In genomic region chr18:13137939-13138821, GRCh38 we compare ENCODE assay signal across 8 cellular contexts.
DNase-seq lines count a peak whose midpoint lies in the region; ATAC-seq and TF ChIP-seq lines count a peak whose summit lies in the region.

No MANE protein-coding gene starts in this region.

- peaks cover 21% of the 10 kb centered on the region for H3K36me3 Mint-ChIP-seq in GM23338 (ENCODE audit: low read depth)

- H3K9me2 ChIP-seq in GM23338 (ENCODE audit: insufficient read depth): 0 out of 2 replicates have a peak, but pooled peaks cover 4% of the 10 kb centered on the region

- peak; percentile 10; the same call in 1 of the 3 replicates for ATAC-seq in GM23338
- ATAC-seq in psoas muscle: peak; percentile 70 to 87 (median 78)

- peaks cover 3% of the 10 kb centered on the region; the same call in 2 of the 3 replicates for H3K4me1 Mint-ChIP-seq in GM23338

- peak overlapping the region; percentile 99 for H2AFZ ChIP-seq in GM23338

- peaks cover 28% of the 10 kb centered on the region for H3K9me3 Mint-ChIP-seq in GM23338

- H3K4me2 ChIP-seq in GM23338: peak overlapping the region; percentile 88

- H3K9me3 ChIP-seq in psoas muscle: no peaks in the 10 kb centered on the region

- no peaks in the 10 kb centered on the region for H4K20me1 ChIP-seq in GM23338 (replicated peaks; ENCODE audit: insufficient read depth)

- TF ChIP-seq CTCF in GM23338 (conservative IDR thresholded peaks at IDR 0.05; ENCODE audit: low read depth in 2 of 2) (no peak), fibroblast of pulmonary artery (IDR thresholded peaks at IDR 0.05; ENCODE audit: low read length, missing control alignments) (no peak), psoas muscle (IDR thresholded peaks at IDR 0.05) (no peak)

- 79 to 87% (median 81%) methylated on average over 27 of the region's 27 CpGs for WGBS in psoas muscle, 3 donors

- no peaks in the 10 kb centered on the region for H3K36me3 ChIP-seq in GM23338 (ENCODE audit: insufficient read depth)
- H3K36me3 ChIP-seq in psoas muscle (ENCODE audit: insufficient read depth in 1 of 2, low read depth in 1 of 2): no peaks in the 10 kb centered on the region

- H3K27ac Mint-ChIP-seq in GM23338: no peak overlapping the region

- peaks cover 31% of the 10 kb centered on the region for H3K27me3 Mint-ChIP-seq in GM23338 (ENCODE audit: insufficient read depth, low read depth, poor library complexity)

- H3K4me3 Mint-ChIP-seq in GM23338: peak overlapping the region; percentile 65

- H3K27ac ChIP-seq in GM23338 (ENCODE audit: low read depth) (no peak overlapping the region), psoas muscle (peak overlapping the region; percentile 67)

- H3K27me3 ChIP-seq in GM23338 (ENCODE audit: insufficient read depth): peaks cover 33% of the 10 kb centered on the region
- H3K27me3 ChIP-seq in psoas muscle (ENCODE audit: insufficient read depth in 3 of 3, low read length in 2 of 3): peaks cover 0 to 5% (median 0%) of the 10 kb centered on the region in 3 donors

- DNase-seq in ELF-1 (ENCODE audit: low read depth, low spot score) (peak; percentile 17), GM23338 (ENCODE audit: low spot score) (peak; percentile 27), NCI-H2029 treated with DMSO at 0.1 percent for 48 hours (lab: John Stamatoyannopoulos, UW) (peak; percentile 39), activated T-cell treated with anti-CD3 and anti-CD28 coated beads for 1 hour (ENCODE audit: low read depth) (peak; percentile 32), fibroblast of pulmonary artery (ENCODE audit: low read depth) (peak; percentile 10), psoas muscle (peak in 1 of 2 donors; percentile 59), NCI-H128 (lab: John Stamatoyannopoulos, UW; ENCODE audit: unreplicated experiment) (no peak), superior temporal gyrus (ENCODE audit: extremely low spot score) (no peak)

- peaks cover 3% of the 10 kb centered on the region; the same call in 1 of the 2 replicates for H3F3A ChIP-seq in GM23338 (replicated peaks; ENCODE audit: low read depth)

- no peaks in the 10 kb centered on the region for H3K79me2 ChIP-seq in GM23338 (replicated peaks; ENCODE audit: insufficient read depth)

- peak overlapping the region; percentile 70 for H3K4me3 ChIP-seq in GM23338
- no peak overlapping the region for H3K4me3 ChIP-seq in fibroblast of pulmonary artery (replicated peaks; ENCODE audit: low read depth, low read length)
- H3K4me3 ChIP-seq in psoas muscle: peak overlapping the region; percentile 78

- intact Hi-C loops in psoas muscle (cut with DNase I): no loop called here

- H3K4me1 ChIP-seq in GM23338 (ENCODE audit: insufficient read depth): peaks cover 6% of the 10 kb centered on the region; the same call in 1 of the 2 replicates
- no peaks in the 10 kb centered on the region for H3K4me1 ChIP-seq in psoas muscle

TF ChIP-seq in GM23338, 12 proteins besides CTCF, POLR2A, EP300 and RAD21 (continues in another document):
- TF ChIP-seq STAT1 (IDR thresholded peaks at IDR 0.05; ENCODE audit: unreplicated experiment): no peak
- no peak for TF ChIP-seq REST (IDR thresholded peaks at IDR 0.05; ENCODE audit: unreplicated experiment)
- TF ChIP-seq ZNF331 (CRISPR knock-in tag; IDR thresholded peaks at IDR 0.05; ENCODE audit: low read depth): no peak
- TF ChIP-seq ZNF462 (CRISPR knock-in tag; IDR thresholded peaks at IDR 0.05): no peak
- TF ChIP-seq EZH2phosphoT487 (IDR thresholded peaks at IDR 0.05; ENCODE audit: unreplicated experiment): no peak
- TF ChIP-seq POLR2AphosphoS5 (IDR thresholded peaks at IDR 0.05; ENCODE audit: low read depth): no peak
- no peak for TF ChIP-seq CREB1 (CRISPR knock-in tag; IDR thresholded peaks at IDR 0.05; ENCODE audit: low read depth)
- TF ChIP-seq NANOG (IDR thresholded peaks at IDR 0.05; ENCODE audit: borderline replicate concordance): no peak
- no peak for TF ChIP-seq EZH2 (IDR thresholded peaks at IDR 0.05; ENCODE audit: low read depth, unreplicated experiment)

Comparison
In these comparisons a context has a peak if more than half of its experiments do, and no peak if none do; other contexts are left out.
1. DNase-seq: peak in ELF-1 (single experiment), GM23338 (single experiment), NCI-H2029 treated with DMSO at 0.1 percent for 48 hours (single experiment), activated T-cell treated with anti-CD3 and anti-CD28 coated beads for 1 hour (single experiment) and fibroblast of pulmonary artery (single experiment); none in NCI-H128 (single experiment) and superior temporal gyrus (single experiment).